ENCODE assay signal across 1 cellular context in the genomic region with DNA sequence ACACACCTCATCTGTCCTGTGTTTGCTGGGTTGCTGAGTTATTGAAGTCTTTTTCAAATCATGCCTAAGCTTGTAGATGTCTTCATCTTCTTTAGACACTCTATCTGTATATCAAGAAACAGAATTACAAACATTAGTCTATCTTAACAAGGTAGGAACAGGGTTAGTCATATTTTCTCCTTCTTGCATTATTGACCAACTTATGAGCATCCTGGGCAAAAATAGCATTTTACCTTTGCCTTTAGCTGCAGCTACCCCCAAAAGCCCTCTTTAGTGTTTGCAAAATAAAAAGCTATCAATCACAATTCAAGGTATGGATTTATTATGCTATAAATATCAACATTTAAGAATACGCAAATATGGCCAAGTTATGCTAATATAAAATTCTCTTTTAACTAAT.
TF ChIP-seq lines count a peak whose summit lies in the region.

No MANE protein-coding gene starts in this region.

TF ChIP-seq in IMR-90, 13 proteins besides CTCF, POLR2A, EP300 and RAD21:
- no peak for TF ChIP-seq FOS (IDR thresholded peaks at IDR 0.05; ENCODE audit: low read depth, low read length)
- TF ChIP-seq, protein P1, sequence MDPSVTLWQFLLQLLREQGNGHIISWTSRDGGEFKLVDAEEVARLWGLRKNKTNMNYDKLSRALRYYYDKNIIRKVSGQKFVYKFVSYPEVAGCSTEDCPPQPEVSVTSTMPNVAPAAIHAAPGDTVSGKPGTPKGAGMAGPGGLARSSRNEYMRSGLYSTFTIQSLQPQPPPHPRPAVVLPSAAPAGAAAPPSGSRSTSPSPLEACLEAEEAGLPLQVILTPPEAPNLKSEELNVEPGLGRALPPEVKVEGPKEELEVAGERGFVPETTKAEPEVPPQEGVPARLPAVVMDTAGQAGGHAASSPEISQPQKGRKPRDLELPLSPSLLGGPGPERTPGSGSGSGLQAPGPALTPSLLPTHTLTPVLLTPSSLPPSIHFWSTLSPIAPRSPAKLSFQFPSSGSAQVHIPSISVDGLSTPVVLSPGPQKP (IDR thresholded peaks at IDR 0.05; ENCODE audit: borderline replicate concordance, low read depth, low read length), result no peak
- TF ChIP-seq CHD1 (IDR thresholded peaks at IDR 0.05; ENCODE audit: low read depth, low read length), result no peak
